6 cellular contexts compared by ENCODE assay signal in the genomic region with DNA sequence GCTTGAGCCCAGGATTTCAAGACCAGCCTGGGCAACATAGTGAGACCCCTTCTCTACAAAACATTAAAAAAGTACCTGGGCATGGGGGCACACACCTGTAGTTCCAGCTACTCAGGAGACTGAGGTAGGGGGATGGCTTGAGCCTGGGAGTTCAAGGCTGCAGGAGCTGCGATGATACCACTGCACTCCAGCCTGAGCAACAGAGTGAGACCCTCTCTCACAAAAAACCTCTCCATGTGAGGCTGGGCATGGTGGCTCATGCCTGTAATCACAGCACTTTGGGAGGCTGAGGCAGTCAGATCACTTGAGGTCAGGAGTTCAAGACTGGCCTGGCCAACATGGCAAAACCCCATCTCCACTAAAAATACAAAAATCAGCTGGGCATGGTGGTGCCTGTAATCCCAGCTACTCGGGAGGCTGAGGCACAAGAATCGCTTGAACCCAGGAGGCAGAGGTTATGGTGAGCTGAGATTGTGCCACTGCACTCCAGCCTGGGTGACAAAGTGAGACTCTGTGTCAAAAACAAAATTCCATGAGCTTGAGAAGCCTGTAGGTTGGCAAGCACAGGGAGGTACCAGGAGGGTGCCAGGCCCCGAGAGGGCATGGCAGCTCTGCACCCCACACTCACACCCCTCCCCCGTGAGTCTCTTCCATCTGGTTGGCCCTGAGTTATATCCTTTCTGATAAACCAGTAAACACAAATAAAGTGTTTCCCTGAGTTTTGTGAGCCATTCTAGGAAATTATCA.
DNase-seq lines count a peak whose midpoint lies in the region; ATAC-seq and TF ChIP-seq lines count a peak whose summit lies in the region.
"Not testable (repeated sequence)": the region's sequence is repeated elsewhere in the genome, so short reads cannot be mapped to it uniquely, and the experiment has no call there.

No MANE protein-coding gene starts in this region.

- ATAC-seq in stimulated activated memory B cell treated with anti-CD40 and anti-IgM and Interleukin-4, amounts not matched to agents 10 μg/mL and 1 μg/mL and 100 μg/mL, for 72 hours, result peak; percentile 31

- not testable (repeated sequence) for H3K4me3 Mint-ChIP-seq in stimulated activated memory B cell treated with anti-CD40 and anti-IgM and Interleukin-4, amounts not matched to agents 10 μg/mL and 1 μg/mL and 100 μg/mL, for 72 hours

- peak; percentile 1 for DNase-seq in H7
- DNase-seq in activated effector memory CD4-positive, alpha-beta T cell treated with anti-CD3 and anti-CD28 coated beads, Interleukin-2, amount 50 U/mL, for 16 hours, result peak; percentile 56
- peak; percentile 42 for DNase-seq in right atrium auricular region (ENCODE audit: low spot score)
- peak; percentile 82 for DNase-seq in mesenteric fat pad (ENCODE audit: low spot score)
- peak; percentile 36 for DNase-seq in ureter (ENCODE audit: low spot score)

- H3K27me3 ChIP-seq in H7 (ENCODE audit: control insufficient read depth, insufficient read depth, low read length); right atrium auricular region: not testable (repeated sequence)

- H3K36me3 ChIP-seq in H7 (replicated peaks; ENCODE audit: control insufficient read depth, insufficient read depth, low read length); right atrium auricular region: not testable (repeated sequence)

- H3K27ac Mint-ChIP-seq in stimulated activated memory B cell treated with anti-CD40 and anti-IgM and Interleukin-4, amounts not matched to agents 10 μg/mL and 1 μg/mL and 100 μg/mL, for 72 hours, result not testable (repeated sequence)

- H3K4me1 ChIP-seq in right atrium auricular region, result not testable (repeated sequence)

- not testable (repeated sequence) for TF ChIP-seq CTCF in right atrium auricular region (IDR thresholded peaks at IDR 0.05)

- not testable (repeated sequence) for H3K9me3 Mint-ChIP-seq in stimulated activated memory B cell treated with anti-CD40 and anti-IgM and Interleukin-4, amounts not matched to agents 10 μg/mL and 1 μg/mL and 100 μg/mL, for 72 hours

- not testable (repeated sequence) for H3K4me1 Mint-ChIP-seq in stimulated activated memory B cell treated with anti-CD40 and anti-IgM and Interleukin-4, amounts not matched to agents 10 μg/mL and 1 μg/mL and 100 μg/mL, for 72 hours

- not testable (repeated sequence) for H3K9me3 ChIP-seq in right atrium auricular region

- not testable (repeated sequence) for H3K4me3 ChIP-seq in H7 (ENCODE audit: insufficient read depth, low read depth, low read length); right atrium auricular region

- not testable (repeated sequence) for H3K27ac ChIP-seq in right atrium auricular region

- not testable (repeated sequence) for H3K36me3 Mint-ChIP-seq in stimulated activated memory B cell treated with anti-CD40 and anti-IgM and Interleukin-4, amounts not matched to agents 10 μg/mL and 1 μg/mL and 100 μg/mL, for 72 hours

- H3K27me3 Mint-ChIP-seq in stimulated activated memory B cell treated with anti-CD40 and anti-IgM and Interleukin-4, amounts not matched to agents 10 μg/mL and 1 μg/mL and 100 μg/mL, for 72 hours, result not testable (repeated sequence)

Comparison
In these comparisons a context has a peak if more than half of its experiments do, and no peak if none do; other contexts are left out.
1. DNase-seq: peak in every context shown above with its lines; median percentile 82 in mesenteric fat pad; 56 in activated effector memory CD4-positive, alpha-beta T cell treated with anti-CD3 and anti-CD28 coated beads, Interleukin-2, amount 50 U/mL, for 16 hours; 42 in right atrium auricular region; 36 in ureter; 1 in H7.